ENCODE assay signal across 9 cellular contexts in the genomic region with DNA sequence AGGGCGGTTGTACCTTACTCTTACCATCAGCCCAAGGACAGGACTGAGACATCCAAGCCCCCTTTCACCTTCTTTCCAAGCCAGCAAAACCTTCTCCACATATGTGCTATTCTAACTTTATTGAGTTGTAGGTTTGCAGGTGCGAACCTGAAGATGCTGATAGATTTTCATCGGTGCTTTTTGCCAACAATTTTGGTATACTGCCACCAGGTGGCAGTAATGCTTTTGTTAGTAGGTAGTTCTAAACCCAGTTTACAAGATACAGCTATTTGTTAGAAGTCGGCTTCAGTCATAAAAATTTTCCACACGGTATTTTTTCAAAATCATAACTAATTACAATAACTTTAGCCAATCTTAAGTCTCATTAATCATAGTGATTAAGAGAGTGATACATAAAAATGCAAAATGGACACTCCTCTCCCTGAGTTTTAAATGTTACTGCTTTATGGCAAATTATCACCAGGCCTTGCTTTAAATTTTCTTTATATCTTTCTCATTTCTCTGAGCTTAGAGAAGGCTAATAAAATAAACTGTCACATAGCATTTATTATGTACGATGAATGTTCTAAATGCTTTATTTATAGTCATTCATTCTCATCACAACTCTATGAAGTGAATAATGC. TPM values are rescaled to one million over a fixed set of nuclear protein-coding genes. Genes with fewer than 3 reads are reported as not detected.
DNase-seq lines count a peak whose midpoint lies in the region; ATAC-seq, FAIRE-seq and TF ChIP-seq lines count a peak whose summit lies in the region.
"Had no signal": no experiment of that assay in that cellular context is flagged by ENCODE, and none has a peak within 500 bp of the region (broad histone marks: within the 10 kb centered on the region; RNA-seq: fewer than 3 reads in every experiment).

No MANE protein-coding gene starts in this region.

- H2BK12ac ChIP-seq in H9 (ENCODE audit: insufficient read length, low read depth, low read length): no peak overlapping the region

- H3K27me3 ChIP-seq in H9 (ENCODE audit: insufficient read depth, low read length): no peaks in the 10 kb centered on the region
- peaks cover 59% of the 10 kb centered on the region for H3K27me3 ChIP-seq in OCI-LY3 (ENCODE audit: low read depth, low read length)
- peaks cover 15% of the 10 kb centered on the region for H3K27me3 ChIP-seq in lower lobe of right lung (ENCODE audit: low read depth)

- no peak overlapping the region for H3K23ac ChIP-seq in H9 (ENCODE audit: insufficient read length, low read depth, low read length)

- H3K9ac ChIP-seq in H9 (ENCODE audit: extremely low read depth, insufficient read length, low read length) (no peak overlapping the region), OCI-LY3 (ENCODE audit: low read length) (no peak overlapping the region)

- H2BK120ac ChIP-seq in H9 (ENCODE audit: low read depth, low read length, poor library complexity, severe bottlenecking): no peak overlapping the region

- intact Hi-C loops in lower lobe of right lung (cut with DNase I): no loop called here

- H3K36me3 ChIP-seq in OCI-LY3 (replicated peaks; ENCODE audit: low read depth, low read length) (no peaks in the 10 kb centered on the region), lower lobe of right lung (no peaks in the 10 kb centered on the region)

- no peak overlapping the region for H2BK20ac ChIP-seq in H9 (ENCODE audit: low read depth, low read length, poor library complexity, severe bottlenecking)

- H3K79me1 ChIP-seq in H9 (ENCODE audit: insufficient read depth, low read depth, low read length, poor library complexity, severe bottlenecking): no peaks in the 10 kb centered on the region

- H2BK15ac ChIP-seq in H9 (ENCODE audit: low read depth, low read length): no peak overlapping the region

- H3K4ac ChIP-seq in H9 (ENCODE audit: low read depth, low read length): no peak overlapping the region

- H2AFZ ChIP-seq in H9 (ENCODE audit: low read length) (no peak overlapping the region), OCI-LY3 (ENCODE audit: low read depth, low read length) (no peak overlapping the region)

- peak; percentile 71 for TF ChIP-seq CTCF in D721Med (IDR thresholded peaks at IDR 0.05; ENCODE audit: insufficient read depth, missing control alignments)
- TF ChIP-seq CTCF in H9 (conservative IDR thresholded peaks at IDR 0.05): peak; percentile 86
- TF ChIP-seq CTCF in OCI-LY3 (IDR thresholded peaks at IDR 0.05; ENCODE audit: low read depth, low read length): peak; percentile 84
- peak; percentile 58 for TF ChIP-seq CTCF in lower lobe of right lung (IDR thresholded peaks at IDR 0.05)

- H2AK5ac ChIP-seq in H9 (ENCODE audit: insufficient read length, low read length): no peak overlapping the region

- H3K27ac ChIP-seq in H9 (ENCODE audit: insufficient read length, low read depth, low read length): no peak overlapping the region
- no peak overlapping the region for H3K27ac ChIP-seq in OCI-LY3 (ENCODE audit: low read length)
- no peak overlapping the region for H3K27ac ChIP-seq in lower lobe of right lung

- H4K91ac ChIP-seq in H9 (ENCODE audit: insufficient read length, low read depth, low read length): no peak overlapping the region

- no peak overlapping the region for H3K14ac ChIP-seq in H9 (ENCODE audit: insufficient read depth, low read length)

- H3K18ac ChIP-seq in H9 (ENCODE audit: insufficient read length, low read depth, low read length): no peak overlapping the region

- 0 out of 2 replicates have a peak, but pooled peaks cover 2% of the 10 kb centered on the region for H3K4me1 ChIP-seq in H9 (ENCODE audit: insufficient read depth, low read length)
- H3K4me1 ChIP-seq in OCI-LY3 (ENCODE audit: low read length): peaks cover 7% of the 10 kb centered on the region
- H3K4me1 ChIP-seq in lower lobe of right lung: no peaks in the 10 kb centered on the region

- H2BK5ac ChIP-seq in H9 (ENCODE audit: insufficient read length, low read length): no peak overlapping the region

- no peak overlapping the region for H3K27ac Mint-ChIP-seq in H9

- peaks cover 4% of the 10 kb centered on the region for H3K27me3 Mint-ChIP-seq in H9 (ENCODE audit: low read depth)

- no CpG with 5 or more reads among the region's 6 CpGs for WGBS in H9 (ENCODE audit: extremely low coverage, insufficient read length, low lambda C conversion rate)

- H4K5ac ChIP-seq in H9 (ENCODE audit: insufficient read length, low read depth, low read length): no peak overlapping the region

- DNase-seq in D721Med (ENCODE audit: insufficient read length, low spot score) (no peak), H9 (peak; percentile 24), brain pericyte (ENCODE audit: low read depth, low spot score) (peak; percentile 22), lower lobe of right lung (no peak), anterior cingulate cortex (lab: John Stamatoyannopoulos, UW) (no peak), middle frontal gyrus (ENCODE audit: extremely low spot score, low spot score) (no peak)

- H3K4me3 ChIP-seq in OCI-LY3 (ENCODE audit: low read length): no peak overlapping the region
- no peak overlapping the region for H3K4me3 ChIP-seq in lower lobe of right lung

- H4K20me1 ChIP-seq in H9 (ENCODE audit: control insufficient read depth, insufficient read depth, insufficient read length) (no peaks in the 10 kb centered on the region), OCI-LY3 (ENCODE audit: insufficient read depth, low read length) (no peaks in the 10 kb centered on the region)

- H4K8ac ChIP-seq in H9 (replicated peaks; ENCODE audit: insufficient read length, low read depth, low read length): no peak overlapping the region

- H3T11ph ChIP-seq in H9 (ENCODE audit: low read length): no peak overlapping the region

- H3K4me1 Mint-ChIP-seq in H9: peaks cover 5 to 10% of the 10 kb centered on the region in 2 experiments

- H3K9me3 ChIP-seq in H9 (ENCODE audit: control insufficient read depth, low read depth, low read length) (no peaks in the 10 kb centered on the region), OCI-LY3 (ENCODE audit: insufficient read depth, low read length) (no peaks in the 10 kb centered on the region), lower lobe of right lung (no peaks in the 10 kb centered on the region)

- ATAC-seq in lower lobe of right lung: no peak
- ATAC-seq in HG03442 (IDR thresholded peaks at IDR 0.05; ENCODE audit: unreplicated experiment): no peak

- no peaks in the 10 kb centered on the region for H3K36me3 Mint-ChIP-seq in H9 (ENCODE audit: insufficient read depth in 1 of 3, low read depth in 3 of 3)

- H3K79me2 ChIP-seq in H9 (ENCODE audit: insufficient read depth, low read length): no peaks in the 10 kb centered on the region
- H3K79me2 ChIP-seq in OCI-LY3 (ENCODE audit: low read length): no peaks in the 10 kb centered on the region

- H3K56ac ChIP-seq in H9 (ENCODE audit: insufficient read length, low read depth, low read length): no peak overlapping the region

- FAIRE-seq in D721Med (lab: Jason Lieb, UNC): no peak

- no peak overlapping the region for H3K4me2 ChIP-seq in H9 (ENCODE audit: insufficient read depth, insufficient read length, low read length)
- no peak overlapping the region for H3K4me2 ChIP-seq in OCI-LY3 (ENCODE audit: low read length)

- H3K23me2 ChIP-seq in H9 (ENCODE audit: insufficient read length, low read depth, low read length, poor library complexity, severe bottlenecking): no peaks in the 10 kb centered on the region

- peaks cover 0 to 3% of the 10 kb centered on the region in 2 experiments; a peak in 2 of 5 replicates for H3K9me3 Mint-ChIP-seq in H9

- no peak overlapping the region for H3K4me3 Mint-ChIP-seq in H9

RNA-seq across cellular contexts. Expression of gene TBC1D21, which starts 0.6 kb away (rescaled TPM):
- not detected in 2 replicates for total RNA-seq in H9 (2021)
- not detected for total RNA-seq in lower lobe of right lung
- total RNA-seq: activated CD8-positive, alpha-beta memory T cell treated with anti-CD3 and anti-CD28 coated beads for 36 hours had no signal

RNA-seq across cellular contexts. Expression of gene LOXL1, which starts 52.3 kb away (rescaled TPM):
- total RNA-seq in H9 (2021): 6.9 and 9.1 TPM in 2 replicates
- total RNA-seq in lower lobe of right lung: 7.6 TPM

Comparison
In these comparisons a context has a peak if more than half of its experiments do, and no peak if none do; other contexts are left out.
1. DNase-seq: peak in H9 (single experiment) and brain pericyte (single experiment); none in D721Med (single experiment), lower lobe of right lung (single experiment), anterior cingulate cortex (0 of 58) and middle frontal gyrus (single experiment).
2. Peak in every context shown above with its lines, with median percentiles within 50 percentile points of each other: CTCF ChIP-seq.